In the genomic region with DNA sequence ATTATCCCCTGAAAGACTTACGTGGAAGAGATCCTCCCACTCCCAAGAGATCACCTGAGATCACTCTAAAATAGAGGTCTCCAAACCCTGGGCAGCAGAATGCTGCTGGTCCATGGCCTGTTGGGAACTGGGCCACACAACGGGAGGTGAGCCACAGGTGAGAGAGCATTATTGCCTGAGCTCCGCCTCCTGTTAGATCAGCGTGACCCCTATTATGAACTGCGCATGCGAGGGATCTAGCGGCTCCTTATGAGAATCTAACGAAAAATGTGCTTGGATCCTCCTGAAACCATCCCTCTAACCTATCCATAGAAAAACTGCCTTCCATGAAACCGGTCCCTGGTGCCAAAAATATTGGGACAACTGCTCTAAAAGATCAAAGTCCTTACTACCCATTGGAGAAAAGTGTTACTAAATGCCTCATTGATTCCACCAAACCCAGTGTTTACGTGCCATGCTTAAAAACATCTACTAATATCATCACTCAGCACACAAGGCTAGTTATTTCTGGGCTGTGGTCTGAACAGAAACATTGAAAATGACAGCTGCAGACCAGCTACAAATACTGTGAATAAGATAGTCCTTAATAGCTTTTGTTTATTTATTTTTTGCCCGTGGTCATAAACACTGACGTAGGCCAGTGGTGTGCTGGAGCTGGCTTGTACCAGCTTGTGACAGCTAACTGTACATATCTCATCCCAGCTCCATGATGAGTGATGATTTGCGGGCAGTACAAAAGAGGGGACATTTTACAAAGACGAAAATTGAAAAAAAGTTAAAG, we compare ENCODE assay signal across 2 cellular contexts.
TF ChIP-seq lines count a peak whose summit lies in the region.

No MANE protein-coding gene starts in this region.

TF ChIP-seq in IMR-90, 13 proteins besides CTCF, POLR2A, EP300 and RAD21:
- TF ChIP-seq, protein P1, sequence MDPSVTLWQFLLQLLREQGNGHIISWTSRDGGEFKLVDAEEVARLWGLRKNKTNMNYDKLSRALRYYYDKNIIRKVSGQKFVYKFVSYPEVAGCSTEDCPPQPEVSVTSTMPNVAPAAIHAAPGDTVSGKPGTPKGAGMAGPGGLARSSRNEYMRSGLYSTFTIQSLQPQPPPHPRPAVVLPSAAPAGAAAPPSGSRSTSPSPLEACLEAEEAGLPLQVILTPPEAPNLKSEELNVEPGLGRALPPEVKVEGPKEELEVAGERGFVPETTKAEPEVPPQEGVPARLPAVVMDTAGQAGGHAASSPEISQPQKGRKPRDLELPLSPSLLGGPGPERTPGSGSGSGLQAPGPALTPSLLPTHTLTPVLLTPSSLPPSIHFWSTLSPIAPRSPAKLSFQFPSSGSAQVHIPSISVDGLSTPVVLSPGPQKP (IDR thresholded peaks at IDR 0.05; ENCODE audit: borderline replicate concordance, low read depth, low read length), result no peak
- TF ChIP-seq MAFK (IDR thresholded peaks at IDR 0.05; ENCODE audit: low read depth, low read length) (no peak), MAZ (IDR thresholded peaks at IDR 0.05; ENCODE audit: borderline replicate concordance, low read depth, low read length) (no peak), RCOR1 (IDR thresholded peaks at IDR 0.05; ENCODE audit: insufficient replicate concordance, low read length) (no peak), CEBPB (IDR thresholded peaks at IDR 0.05; ENCODE audit: low read depth, low read length) (no peak), SMC3 (IDR thresholded peaks at IDR 0.05; ENCODE audit: low read depth, low read length) (no peak), MXI1 (IDR thresholded peaks at IDR 0.05; ENCODE audit: borderline replicate concordance, low read depth, low read length) (no peak), FOS (IDR thresholded peaks at IDR 0.05; ENCODE audit: low read depth, low read length) (no peak), NFE2L2 (IDR thresholded peaks at IDR 0.05; ENCODE audit: low read depth, low read length) (no peak), BHLHE40 (IDR thresholded peaks at IDR 0.05; ENCODE audit: low read depth, low read length) (no peak), RFX5 (IDR thresholded peaks at IDR 0.05; ENCODE audit: low read depth, low read length) (no peak), CHD1 (IDR thresholded peaks at IDR 0.05; ENCODE audit: low read depth, low read length) (no peak)
- TF ChIP-seq, protein P2, sequence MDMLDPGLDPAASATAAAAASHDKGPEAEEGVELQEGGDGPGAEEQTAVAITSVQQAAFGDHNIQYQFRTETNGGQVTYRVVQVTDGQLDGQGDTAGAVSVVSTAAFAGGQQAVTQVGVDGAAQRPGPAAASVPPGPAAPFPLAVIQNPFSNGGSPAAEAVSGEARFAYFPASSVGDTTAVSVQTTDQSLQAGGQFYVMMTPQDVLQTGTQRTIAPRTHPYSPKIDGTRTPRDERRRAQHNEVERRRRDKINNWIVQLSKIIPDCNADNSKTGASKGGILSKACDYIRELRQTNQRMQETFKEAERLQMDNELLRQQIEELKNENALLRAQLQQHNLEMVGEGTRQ (IDR thresholded peaks at IDR 0.05; ENCODE audit: low read depth, low read length), result no peak

TF ChIP-seq in GM12878, 131 proteins besides CTCF, POLR2A, EP300 and RAD21:
- TF ChIP-seq CREB1 (IDR thresholded peaks at IDR 0.05; ENCODE audit: low read depth) (no peak), EED (IDR thresholded peaks at IDR 0.05; ENCODE audit: low read depth) (no peak), WRNIP1 (IDR thresholded peaks at IDR 0.05; ENCODE audit: borderline replicate concordance, low read depth, low read length) (no peak), ZNF622 (IDR thresholded peaks at IDR 0.05) (no peak), FOS (IDR thresholded peaks at IDR 0.05; ENCODE audit: borderline replicate concordance, extremely low read depth, insufficient read length) (no peak)
- TF ChIP-seq, protein P3, sequence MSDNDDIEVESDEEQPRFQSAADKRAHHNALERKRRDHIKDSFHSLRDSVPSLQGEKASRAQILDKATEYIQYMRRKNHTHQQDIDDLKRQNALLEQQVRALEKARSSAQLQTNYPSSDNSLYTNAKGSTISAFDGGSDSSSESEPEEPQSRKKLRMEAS (IDR thresholded peaks at IDR 0.05; ENCODE audit: low read depth, low read length), result no peak
